Comparison of ENCODE assay signal across 8 cellular contexts in the genomic region with DNA sequence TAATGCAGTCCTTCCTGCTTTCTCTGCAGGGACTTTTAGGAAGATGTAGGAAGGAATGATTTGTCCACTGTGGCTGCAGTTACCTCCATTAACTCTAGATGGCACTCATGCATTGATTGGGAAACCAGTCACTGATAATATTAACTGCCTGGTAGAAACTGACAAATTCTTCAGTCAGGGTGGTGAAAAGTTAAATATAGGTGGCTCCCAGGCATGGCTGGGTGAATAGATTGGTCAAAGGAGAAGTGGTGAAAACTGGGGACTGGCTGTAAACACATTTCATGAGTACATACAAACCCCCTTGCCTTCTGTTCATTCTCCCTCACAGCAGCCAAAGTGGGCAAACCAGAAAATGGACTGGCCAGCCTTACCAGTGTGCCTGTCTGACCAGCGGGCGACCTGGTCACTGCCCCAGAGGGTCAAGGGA.
A peak's percentile ranks its signal among the peaks of the same experiment; 100 is the strongest.
DNase-seq lines count a peak whose midpoint lies in the region; ATAC-seq and TF ChIP-seq lines count a peak whose summit lies in the region.

No MANE protein-coding gene starts in this region.

- H3K4me3 ChIP-seq in GM12875 (ENCODE audit: low read depth, low read length) (no peak overlapping the region), body of pancreas (no peak overlapping the region), tibial artery (no peak overlapping the region)

- ATAC-seq in body of pancreas (peak; percentile 72), GM18868 (IDR thresholded peaks at IDR 0.05; ENCODE audit: unreplicated experiment) (no peak)

- peaks cover 4% of the 10 kb centered on the region for H3K4me1 ChIP-seq in body of pancreas
- H3K4me1 ChIP-seq in tibial artery, result peaks cover 0 to 15% (median 2%) of the 10 kb centered on the region in 4 donors

- H3K9me3 ChIP-seq in body of pancreas, result no peaks in the 10 kb centered on the region
- H3K9me3 ChIP-seq in tibial artery, result no peaks in the 10 kb centered on the region

- no peaks in the 10 kb centered on the region for H3K27me3 ChIP-seq in body of pancreas
- no peaks in the 10 kb centered on the region for H3K27me3 ChIP-seq in tibial artery

- H3K27ac ChIP-seq in body of pancreas (no peak overlapping the region), tibial artery (no peak overlapping the region)

- TF ChIP-seq CTCF in GM12875 (IDR thresholded peaks at IDR 0.05; ENCODE audit: borderline replicate concordance, insufficient read depth, low read depth, low read length) (peak; percentile 69; the same call in 1 of the 2 replicates), body of pancreas (IDR thresholded peaks at IDR 0.05) (peak; percentile 85 to 95 (median 94)), tibial artery (IDR thresholded peaks at IDR 0.05) (peak; percentile 93 to 97)

- peak; percentile 77 for DNase-seq in A172 (ENCODE audit: low spot score)
- peak; percentile 5 for DNase-seq in NCI-H2196 treated with DMSO at 0.1 percent for 48 hours (lab: John Stamatoyannopoulos, UW; ENCODE audit: unreplicated experiment)
- DNase-seq in body of pancreas, result peak; percentile 62 to 76 (median 66)
- peak; percentile 80 for DNase-seq in inferior parietal cortex (ENCODE audit: extremely low spot score)
- peak in 1 of 2 donors; percentile 38 for DNase-seq in tibial artery
- DNase-seq in T-helper 9 cell, result no peak

- intact Hi-C loops in body of pancreas (cut with DNase I), result loop anchor here (5.0 to 10.0 kb wide), 2 partner anchors 64 to 284 kb away; no protein-coding TSS in a partner anchor
- intact Hi-C loops in tibial artery (cut with DNase I; ENCODE audit: low total_unique reads), result loop anchor here (5.0 to 10.0 kb wide), 3 partner anchors 204 to 434 kb away; no protein-coding TSS in a partner anchor

- 61 to 69% methylated on average over 2 of the region's 2 CpGs for WGBS in body of pancreas, 2 donors

- H3K36me3 ChIP-seq in body of pancreas (replicated peaks in 1 of 2; ENCODE audit: insufficient read depth in 1 of 2, low read depth in 2 of 2) (no peaks in the 10 kb centered on the region), tibial artery (no peaks in the 10 kb centered on the region)

- no peak for TF ChIP-seq POLR2A in body of pancreas (IDR thresholded peaks at IDR 0.05)
